Comparison of ENCODE assay signal across 18 cellular contexts in the genomic region with DNA sequence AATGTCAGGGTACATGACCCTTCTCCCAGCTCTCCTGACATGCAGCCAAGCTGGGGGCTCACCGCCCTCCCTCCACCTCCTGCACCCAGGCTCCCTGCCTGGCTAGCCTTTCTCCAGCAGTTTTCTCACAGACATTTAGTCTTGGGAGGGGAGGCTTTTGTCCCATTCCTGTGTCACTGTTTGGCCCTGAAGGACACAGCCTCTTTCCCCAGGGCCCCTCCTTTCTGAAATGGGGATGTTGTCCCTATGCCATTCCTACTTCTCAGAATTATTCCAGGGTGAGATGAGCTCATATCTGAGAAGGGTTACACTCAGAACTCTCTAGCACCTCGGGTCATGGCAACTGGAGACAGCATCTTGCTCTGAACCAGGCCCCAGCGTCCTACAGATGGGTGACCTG. TPM values are rescaled to one million over a fixed set of nuclear protein-coding genes. Genes with fewer than 3 reads are reported as not detected.
DNase-seq lines count a peak whose midpoint lies in the region; ATAC-seq and TF ChIP-seq lines count a peak whose summit lies in the region.
"Had no signal": no experiment of that assay in that cellular context is flagged by ENCODE, and none has a peak within 500 bp of the region (broad histone marks: within the 10 kb centered on the region; RNA-seq: fewer than 3 reads in every experiment).

No MANE protein-coding gene starts in this region.

- H3K79me2 ChIP-seq in SK-N-SH (ENCODE audit: insufficient read depth): no peaks in the 10 kb centered on the region

- H3K27me3 ChIP-seq in SK-N-SH (ENCODE audit: insufficient read depth) (no peaks in the 10 kb centered on the region), gastroesophageal sphincter (no peaks in the 10 kb centered on the region), upper lobe of right lung (no peaks in the 10 kb centered on the region), MG63 (no peaks in the 10 kb centered on the region)
- H3K27me3 ChIP-seq: cardiac muscle cell had no signal

- H3K9me2 ChIP-seq in SK-N-SH: no peaks in the 10 kb centered on the region

- H3K9me3 ChIP-seq in SK-N-SH (no peaks in the 10 kb centered on the region), gastroesophageal sphincter (no peaks in the 10 kb centered on the region), upper lobe of right lung (no peaks in the 10 kb centered on the region), MG63 (no peaks in the 10 kb centered on the region)

- no peak for TF ChIP-seq EP300 in SK-N-SH (IDR thresholded peaks at IDR 0.05; ENCODE audit: borderline replicate concordance in 1 of 2, low read depth in 1 of 2, low read length in 1 of 2)
- no peak for TF ChIP-seq EP300 in gastroesophageal sphincter (IDR thresholded peaks at IDR 0.05)

- no peak overlapping the region for H3K4me3 Mint-ChIP-seq in osteocyte (ENCODE audit: unreplicated experiment)
- H3K4me3 Mint-ChIP-seq: CD4-positive, alpha-beta memory T cell had no signal

- TF ChIP-seq RAD21 in SK-N-SH (IDR thresholded peaks at IDR 0.05; ENCODE audit: low read length): no peak

- no peak for TF ChIP-seq POLR2A in gastroesophageal sphincter (IDR thresholded peaks at IDR 0.05)

- POLR2A ChIA-PET in SK-N-SH (lab: Yijun Ruan, JAX): no interaction called here

- no peaks in the 10 kb centered on the region for H3K27me3 Mint-ChIP-seq in osteocyte (ENCODE audit: unreplicated experiment)

- H3K4me1 ChIP-seq in SK-N-SH (ENCODE audit: control insufficient read depth in 1 of 2, insufficient read depth in 2 of 2, low read depth in 1 of 2, low read length in 1 of 2) (peaks cover 7 to 24% of the 10 kb centered on the region in 2 experiments; a peak in 3 of 4 replicates), gastroesophageal sphincter (peaks cover 0 to 35% (median 19%) of the 10 kb centered on the region in 3 donors), upper lobe of right lung (peaks cover 24% of the 10 kb centered on the region)

- H2AFZ ChIP-seq in SK-N-SH (ENCODE audit: low read depth): peak overlapping the region; percentile 71; the same call in 1 of the 2 replicates

- peaks cover 9% of the 10 kb centered on the region for H3F3A ChIP-seq in SK-N-SH (replicated peaks; ENCODE audit: insufficient read depth)

- no peaks in the 10 kb centered on the region for H4K20me1 ChIP-seq in SK-N-SH (ENCODE audit: insufficient read depth)

- H3K36me3 ChIP-seq in SK-N-SH (replicated peaks in 1 of 2; ENCODE audit: control insufficient read depth in 1 of 2, insufficient read depth in 2 of 2, low read length in 1 of 2) (no peaks in the 10 kb centered on the region), gastroesophageal sphincter (no peaks in the 10 kb centered on the region), upper lobe of right lung (no peaks in the 10 kb centered on the region), MG63 (no peaks in the 10 kb centered on the region)
- H3K36me3 ChIP-seq: cardiac muscle cell had no signal

- no peaks in the 10 kb centered on the region for H3K36me3 Mint-ChIP-seq in osteocyte (ENCODE audit: unreplicated experiment)
- H3K36me3 Mint-ChIP-seq: CD4-positive, alpha-beta memory T cell had no signal

- ATAC-seq in SK-N-SH treated with all-trans-retinoic acid at 6 μM for 48 hours: no peak
- no peak for ATAC-seq in gastroesophageal sphincter
- ATAC-seq in upper lobe of right lung: no peak

- intact Hi-C loops in upper lobe of right lung (cut with DNase I): no loop called here

- DNase-seq in SK-N-SH: no peak
- DNase-seq in osteocyte (ENCODE audit: extremely low spot score, unreplicated experiment): no peak
- DNase-seq in upper lobe of right lung: no peak
- DNase-seq in dedifferentiated amniotic fluid mesenchymal stem cell (ENCODE audit: extremely low spot score): no peak
- no peak for DNase-seq in NCI-H526 (lab: John Stamatoyannopoulos, UW)
- no peak for DNase-seq in MG63
- DNase-seq: activated naive CD4-positive, alpha-beta T cell treated with Interleukin-2 at 50 U/mL for 16 hours; CD4-positive, alpha-beta memory T cell; hippocampal formation; NCI-H2081; occipital lobe; stimulated activated CD4-positive, alpha-beta T cell treated with anti-CD3 and anti-CD28 coated beads, Interleukin-1b, Interleukin-23, amount 100 ng/mL, for 48 hours had no signal

- CTCF ChIA-PET in SK-N-SH (lab: Yijun Ruan, JAX): interaction anchor here (0.7 to 4.6 kb wide), 27 partner anchors 8 to 1031 kb away, joined by 3 to 52 read pairs (median 5); partner anchors contain the start of gene FOSL2

- H3K27ac Mint-ChIP-seq in osteocyte (ENCODE audit: unreplicated experiment): peak overlapping the region; percentile 25

- H3K4me2 ChIP-seq in SK-N-SH: no peak overlapping the region

- WGBS in SK-N-SH (ENCODE audit: low lambda C conversion rate): 81% methylated on average over 3 of the region's 3 CpGs
- 58 to 65% methylated on average over 2 of the region's 3 CpGs for WGBS in gastroesophageal sphincter (ENCODE audit: low coverage in 1 of 2), 2 donors

- H3K27ac ChIP-seq in SK-N-SH (ENCODE audit: low read depth in 2 of 2, low read length in 1 of 2): no peak overlapping the region
- peak overlapping the region; percentile 66 to 83 (median 78) for H3K27ac ChIP-seq in gastroesophageal sphincter
- H3K27ac ChIP-seq in upper lobe of right lung: peak overlapping the region; percentile 65
- H3K27ac ChIP-seq: 22Rv1, cardiac muscle cell, HL-60, SK-N-MC had no signal

- TF ChIP-seq CTCF in SK-N-SH (IDR thresholded peaks at IDR 0.05) (no peak), gastroesophageal sphincter (IDR thresholded peaks at IDR 0.05) (no peak), osteocyte (IDR thresholded peaks at IDR 0.05) (no peak), upper lobe of right lung (IDR thresholded peaks at IDR 0.05) (no peak)

- H3K4me1 Mint-ChIP-seq in osteocyte (ENCODE audit: unreplicated experiment): peaks cover 34% of the 10 kb centered on the region

- no peaks in the 10 kb centered on the region for H3K9me3 Mint-ChIP-seq in osteocyte (ENCODE audit: unreplicated experiment)
- H3K9me3 Mint-ChIP-seq: CD4-positive, alpha-beta memory T cell had no signal

- no peak overlapping the region for H3K9ac ChIP-seq in SK-N-SH

- H3K4me3 ChIP-seq in SK-N-SH (ENCODE audit: low read depth in 2 of 2, low read length in 1 of 2) (no peak overlapping the region), gastroesophageal sphincter (no peak overlapping the region), upper lobe of right lung (no peak overlapping the region), MG63 (no peak overlapping the region)
- H3K4me3 ChIP-seq: cardiac muscle cell, SK-N-MC had no signal

TF ChIP-seq in SK-N-SH, 30 proteins besides CTCF, POLR2A, EP300 and RAD21 (continues in another document):
- no peak for TF ChIP-seq ELF1 (IDR thresholded peaks at IDR 0.05)

TF ChIP-seq in SK-N-SH treated with all-trans-retinoic acid at 6 μM for 48 hours, 23 proteins besides CTCF, POLR2A, EP300 and RAD21 (continues in another document):
- TF ChIP-seq ZC3H10 (CRISPR knock-in tag; IDR thresholded peaks at IDR 0.05) (no peak), BACH2 (CRISPR knock-in tag; IDR thresholded peaks at IDR 0.05; ENCODE audit: borderline replicate concordance) (no peak), PATZ1 (CRISPR knock-in tag; IDR thresholded peaks at IDR 0.05; ENCODE audit: borderline replicate concordance) (no peak), ZFP3 (CRISPR knock-in tag; IDR thresholded peaks at IDR 0.05) (no peak), ZNF8 (CRISPR knock-in tag; IDR thresholded peaks at IDR 0.05) (no peak)
- TF ChIP-seq, protein P1, sequence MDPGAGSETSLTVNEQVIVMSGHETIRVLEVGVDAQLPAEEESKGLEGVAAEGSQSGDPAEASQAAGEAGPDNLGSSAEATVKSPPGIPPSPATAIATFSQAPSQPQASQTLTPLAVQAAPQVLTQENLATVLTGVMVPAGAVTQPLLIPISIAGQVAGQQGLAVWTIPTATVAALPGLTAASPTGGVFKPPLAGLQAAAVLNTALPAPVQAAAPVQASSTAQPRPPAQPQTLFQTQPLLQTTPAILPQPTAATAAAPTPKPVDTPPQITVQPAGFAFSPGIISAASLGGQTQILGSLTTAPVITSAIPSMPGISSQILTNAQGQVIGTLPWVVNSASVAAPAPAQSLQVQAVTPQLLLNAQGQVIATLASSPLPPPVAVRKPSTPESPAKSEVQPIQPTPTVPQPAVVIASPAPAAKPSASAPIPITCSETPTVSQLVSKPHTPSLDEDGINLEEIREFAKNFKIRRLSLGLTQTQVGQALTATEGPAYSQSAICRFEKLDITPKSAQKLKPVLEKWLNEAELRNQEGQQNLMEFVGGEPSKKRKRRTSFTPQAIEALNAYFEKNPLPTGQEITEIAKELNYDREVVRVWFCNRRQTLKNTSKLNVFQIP (CRISPR knock-in tag; IDR thresholded peaks at IDR 0.05; ENCODE audit: borderline replicate concordance, low read depth): no peak

RNA-seq across cellular contexts. Expression of gene MRPL33, which starts 47.3 kb away (rescaled TPM):
- 132 and 153 TPM in 2 replicates for polyA plus RNA-seq in SK-N-SH (2012; rRNA removed)
- 243 and 426 TPM in 2 replicates for polyA plus RNA-seq in SK-N-SH (2012; cell fraction: cytosol; rRNA removed)
- 22.4 and 51.9 TPM in 2 replicates for polyA plus RNA-seq in SK-N-SH (2012; cell fraction: nucleus; rRNA removed)
- total RNA-seq in gastroesophageal sphincter (100 to 1,000 TPM; 216 to 448 (median 360) TPM), osteocyte (43.5 and 51.6 TPM in 2 replicates), upper lobe of right lung (79.4 TPM)
- 166 and 232 TPM in 2 replicates for total RNA-seq in MG63 (2014; rRNA removed; shearing (Covaris generic); ENCODE audit: low replicate concordance)

Comparison
In these comparisons a context has a peak if more than half of its experiments do, and no peak if none do; other contexts are left out.
1. H3K27ac ChIP-seq: peak in gastroesophageal sphincter (4 of 4) and upper lobe of right lung (single experiment); none in SK-N-SH (0 of 2).